8 cellular contexts compared by ENCODE assay signal in genomic region chr12:66693901-66694513, GRCh38. TPM values are rescaled to one million over a fixed set of nuclear protein-coding genes. Genes with fewer than 3 reads are reported as not detected.
DNase-seq lines count a peak whose midpoint lies in the region; ATAC-seq and TF ChIP-seq lines count a peak whose summit lies in the region.

No MANE protein-coding gene starts in this region.

- no peak overlapping the region for H3K4me2 ChIP-seq in parathyroid adenoma (ENCODE audit: low read length)

- CTCF ChIA-PET in activated B cell treated with CpG ODN at 0.5 μM for 24 hours (lab: Charles Lee) = interaction anchor here (0.5 to 5.6 kb wide), 13 partner anchors 13 to 549 kb away, joined by 3 to 89 read pairs (median 5); no protein-coding TSS in a partner anchor

- no peak for TF ChIP-seq EP300 in gastroesophageal sphincter (IDR thresholded peaks at IDR 0.05)

- DNase-seq in DMS153 (lab: John Stamatoyannopoulos, UW) (peak; percentile 35), GM19240 (ENCODE audit: insufficient read length, low spot score) (peak; percentile 5), NCI-H2196 treated with DMSO at 0.1 percent for 48 hours (lab: John Stamatoyannopoulos, UW; ENCODE audit: unreplicated experiment) (peak; percentile 49), activated B cell treated with CpG ODN at 0.5 μM for 24 hours (no peak), posterior vena cava (ENCODE audit: low spot score) (no peak)

- H3K4me1 ChIP-seq in gastroesophageal sphincter (no peaks in the 10 kb centered on the region), parathyroid adenoma (peaks cover 15% of the 10 kb centered on the region)

- H3K36me3 ChIP-seq in gastroesophageal sphincter (no peaks in the 10 kb centered on the region), parathyroid adenoma (ENCODE audit: control insufficient read depth, insufficient read depth, low read length) (no peaks in the 10 kb centered on the region)

- ATAC-seq in HG03175 (IDR thresholded peaks at IDR 0.05; ENCODE audit: unreplicated experiment) (peak; percentile 87), activated B cell treated with CpG ODN at 0.5 μM for 24 hours (ENCODE audit: low read depth) (peak; percentile 94), gastroesophageal sphincter (no peak)

- intact Hi-C loops in activated B cell treated with CpG ODN at 0.5 μM for 24 hours (cut with micrococcal nuclease) = loop anchor here (1.0 to 5.0 kb wide), 9 partner anchors 147 to 1803 kb away; partner anchors contain the start of gene LLPH
- intact Hi-C loops in posterior vena cava (cut with DNase I) = loop anchor here (10.0 kb wide), 1 partner anchor 419 kb away; no protein-coding TSS in a partner anchor

- H3K9me3 ChIP-seq in gastroesophageal sphincter (no peaks in the 10 kb centered on the region), parathyroid adenoma (ENCODE audit: control insufficient read depth, low read length) (no peaks in the 10 kb centered on the region)

- no peaks in the 10 kb centered on the region for H3K36me3 Mint-ChIP-seq in activated B cell treated with CpG ODN at 0.5 μM for 24 hours (ENCODE audit: low read depth)

- H3K27ac ChIP-seq in gastroesophageal sphincter (no peak overlapping the region), parathyroid adenoma (no peak overlapping the region)

- H2AFZ ChIP-seq in parathyroid adenoma = no peak overlapping the region

- no peak overlapping the region for H3K4me3 ChIP-seq in gastroesophageal sphincter
- no peak overlapping the region for H3K4me3 ChIP-seq in parathyroid adenoma (ENCODE audit: low read depth, low read length)

- peaks cover 16% of the 10 kb centered on the region for H3K4me1 Mint-ChIP-seq in activated B cell treated with CpG ODN at 0.5 μM for 24 hours

- 0 to 9% methylated on average over 1 of the region's 1 CpG for WGBS in gastroesophageal sphincter (ENCODE audit: low coverage in 1 of 2), 2 donors

- H3K27me3 Mint-ChIP-seq in activated B cell treated with CpG ODN at 0.5 μM for 24 hours = peaks cover 2% of the 10 kb centered on the region

- TF ChIP-seq CTCF in activated B cell treated with CpG ODN at 0.5 μM for 24 hours (IDR thresholded peaks at IDR 0.05) = no peak
- peak; percentile 27 to 66 (median 41) for TF ChIP-seq CTCF in gastroesophageal sphincter (IDR thresholded peaks at IDR 0.05)
- TF ChIP-seq CTCF in parathyroid adenoma (IDR thresholded peaks at IDR 0.05) = peak; percentile 55

- peaks cover 3% of the 10 kb centered on the region for H3K79me2 ChIP-seq in parathyroid adenoma

- H3K4me3 Mint-ChIP-seq in activated B cell treated with CpG ODN at 0.5 μM for 24 hours = no peak overlapping the region

- H3K9ac ChIP-seq in parathyroid adenoma = no peak overlapping the region

- POLR2A ChIA-PET in activated B cell treated with CpG ODN at 0.5 μM for 24 hours (lab: Charles Lee) = no interaction called here

- H3K27me3 ChIP-seq in gastroesophageal sphincter (no peaks in the 10 kb centered on the region), parathyroid adenoma (ENCODE audit: control insufficient read depth, insufficient read depth, low read length) (no peaks in the 10 kb centered on the region)

- TF ChIP-seq POLR2A in gastroesophageal sphincter (IDR thresholded peaks at IDR 0.05) = no peak

- H3K9me3 Mint-ChIP-seq in activated B cell treated with CpG ODN at 0.5 μM for 24 hours = no peaks in the 10 kb centered on the region

- no peak overlapping the region for H3K27ac Mint-ChIP-seq in activated B cell treated with CpG ODN at 0.5 μM for 24 hours

RNA-seq across cellular contexts. Expression of gene GRIP1, which starts 15.1 kb away (rescaled TPM):
- total RNA-seq in activated B cell treated with CpG ODN at 0.5 μM for 24 hours (0.49 and 0.54 TPM in 2 replicates), gastroesophageal sphincter (10 to 100 TPM in 2 of 4 donors, 1 to 10 TPM in 2; 6.8 to 17.8 (median 11.6) TPM), posterior vena cava (10 to 100 TPM in 1 of 2 donors, 1 to 10 TPM in 1; 6.8 to 12.5 TPM)

Comparison
In these comparisons a context has a peak if more than half of its experiments do, and no peak if none do; other contexts are left out.
1. DNase-seq: peak in DMS153 (single experiment), GM19240 (single experiment) and NCI-H2196 treated with DMSO at 0.1 percent for 48 hours (single experiment); none in activated B cell treated with CpG ODN at 0.5 μM for 24 hours (single experiment) and posterior vena cava (single experiment).